In genomic region chr1:234265861-234266260, GRCh38 we compare ENCODE assay signal across 18 cellular contexts.
A peak's percentile ranks its signal among the peaks of the same experiment; 100 is the strongest.
DNase-seq lines count a peak whose midpoint lies in the region; ATAC-seq and TF ChIP-seq lines count a peak whose summit lies in the region.
"Had no signal": no experiment of that assay in that cellular context is flagged by ENCODE, and none has a peak within 500 bp of the region (broad histone marks: within the 10 kb centered on the region; RNA-seq: fewer than 3 reads in every experiment).

No MANE protein-coding gene starts in this region.

- H3K4me3 Mint-ChIP-seq in WTC11 (no peak overlapping the region), progenitor cell of endocrine pancreas (ENCODE audit: low read depth) (no peak overlapping the region)

- no peaks in the 10 kb centered on the region for H3K36me3 Mint-ChIP-seq in WTC11
- H3K36me3 Mint-ChIP-seq in progenitor cell of endocrine pancreas (ENCODE audit: insufficient read depth): no peaks in the 10 kb centered on the region

- TF ChIP-seq EP300 in transverse colon (IDR thresholded peaks at IDR 0.05; ENCODE audit: low read depth): no peak

- intact Hi-C loops in transverse colon (cut with DNase I; ENCODE audit: low total_unique reads): no loop called here

- peaks cover 5% of the 10 kb centered on the region for H3K4me1 Mint-ChIP-seq in WTC11
- peaks cover 13% of the 10 kb centered on the region for H3K4me1 Mint-ChIP-seq in progenitor cell of endocrine pancreas (ENCODE audit: low read depth)

- TF ChIP-seq CTCF in WTC11 (IDR thresholded peaks at IDR 0.05): no peak
- no peak for TF ChIP-seq CTCF in progenitor cell of endocrine pancreas (IDR thresholded peaks at IDR 0.05; ENCODE audit: unreplicated experiment)
- no peak for TF ChIP-seq CTCF in transverse colon (IDR thresholded peaks at IDR 0.05)

- TF ChIP-seq POLR2A in transverse colon (IDR thresholded peaks at IDR 0.05): no peak

- H3K9me3 Mint-ChIP-seq in WTC11 (peaks cover 11% of the 10 kb centered on the region), progenitor cell of endocrine pancreas (ENCODE audit: low read depth) (no peaks in the 10 kb centered on the region)

- ATAC-seq in WTC11 (peak; percentile 47; the same call in 1 of the 2 replicates), HG03354 (IDR thresholded peaks at IDR 0.05; ENCODE audit: poor library complexity, severe bottlenecking, unreplicated experiment) (no peak)

- POLR2A ChIA-PET in WTC11 (lab: Charles Lee): no interaction called here

- H3K27me3 Mint-ChIP-seq in WTC11 (ENCODE audit: low read depth): no peaks in the 10 kb centered on the region
- peaks cover 4% of the 10 kb centered on the region for H3K27me3 Mint-ChIP-seq in progenitor cell of endocrine pancreas

- DNase-seq in NCI-H2029 (lab: John Stamatoyannopoulos, UW) (peak; percentile 21), NCI-H2029 treated with DMSO at 0.1 percent for 48 hours (lab: John Stamatoyannopoulos, UW) (no peak), NCI-H345 (lab: John Stamatoyannopoulos, UW) (peak; percentile 79), WTC11 (ENCODE audit: low spot score) (no peak), progenitor cell of endocrine pancreas (ENCODE audit: low spot score, unreplicated experiment) (no peak), transverse colon (no peak)
- no peak for DNase-seq in activated CD4-positive, alpha-beta T cell treated with anti-CD3 and anti-CD28 coated beads for 4 hours
- DNase-seq: AML-193, GOT3, MV-4-11, NCI-H1694 treated with DMSO at 0.1 percent for 48 hours, NCI-H446 treated with DMSO at 0.1 percent for 48 hours, RPMI8226 had no signal

- H3K27me3 ChIP-seq in transverse colon: no peaks in the 10 kb centered on the region

- H3K4me1 ChIP-seq in transverse colon: no peaks in the 10 kb centered on the region
- H3K4me1 ChIP-seq: SJSA1 had no signal

- 13 to 33% methylated on average over 1 of the region's 1 CpG for WGBS in transverse colon (ENCODE audit: low coverage in 1 of 2), 2 donors

- H3K27ac ChIP-seq in transverse colon: no peak overlapping the region
- H3K27ac ChIP-seq: 22Rv1, C4-2B, KMS-11, SJSA1 had no signal

- CTCF ChIA-PET in WTC11 (lab: Charles Lee): no interaction called here

- H3K27ac Mint-ChIP-seq in WTC11 (no peak overlapping the region), progenitor cell of endocrine pancreas (peak overlapping the region; percentile 14)

- no peaks in the 10 kb centered on the region for H3K9me3 ChIP-seq in transverse colon
- H3K9me3 ChIP-seq: SJSA1 had no signal

- H3K36me3 ChIP-seq in transverse colon: no peaks in the 10 kb centered on the region
- H3K36me3 ChIP-seq: SJSA1 had no signal

- H3K4me3 ChIP-seq in transverse colon: no peak overlapping the region
- H3K4me3 ChIP-seq: SJSA1 had no signal

- in situ Hi-C loops in transverse colon (cut with MboI; ENCODE audit: low pct_ligation_motif_present in 1 of 4, low pct_unique_long_range_greater_than_20kb in 1 of 4, low sequenced_read_pairs in 3 of 4): no loop called here

TF ChIP-seq in WTC11, 78 proteins besides CTCF, POLR2A, EP300 and RAD21 (continues in another document):
- TF ChIP-seq ZNF281 (CRISPR knock-in tag; IDR thresholded peaks at IDR 0.05) (no peak), NFYB (CRISPR knock-in tag; conservative IDR thresholded peaks at IDR 0.05; ENCODE audit: low read depth) (no peak), FOXP1 (CRISPR knock-in tag; IDR thresholded peaks at IDR 0.05; ENCODE audit: borderline replicate concordance) (no peak), OVOL2 (CRISPR knock-in tag; IDR thresholded peaks at IDR 0.05; ENCODE audit: borderline replicate concordance) (no peak), E2F1 (CRISPR knock-in tag; IDR thresholded peaks at IDR 0.05) (no peak), ZNF396 (CRISPR knock-in tag; IDR thresholded peaks at IDR 0.05; ENCODE audit: borderline replicate concordance) (no peak), GRHL2 (CRISPR knock-in tag; IDR thresholded peaks at IDR 0.05; ENCODE audit: insufficient replicate concordance, severe bottlenecking) (no peak), JAZF1 (CRISPR knock-in tag; IDR thresholded peaks at IDR 0.05) (no peak), SMAD3 (CRISPR knock-in tag; IDR thresholded peaks at IDR 0.05; ENCODE audit: borderline replicate concordance) (no peak), ZSCAN18 (CRISPR knock-in tag; IDR thresholded peaks at IDR 0.05) (no peak), SP1 (CRISPR knock-in tag; conservative IDR thresholded peaks at IDR 0.05) (no peak), USF2 (CRISPR knock-in tag; IDR thresholded peaks at IDR 0.05) (no peak), ZNF512 (CRISPR knock-in tag; IDR thresholded peaks at IDR 0.05; ENCODE audit: borderline replicate concordance) (no peak), ZNF425 (CRISPR knock-in tag; conservative IDR thresholded peaks at IDR 0.05) (no peak)

Comparison
In these comparisons a context has a peak if more than half of its experiments do, and no peak if none do; other contexts are left out.
1. DNase-seq: peak in NCI-H2029 (single experiment) and NCI-H345 (single experiment); none in NCI-H2029 treated with DMSO at 0.1 percent for 48 hours (single experiment), WTC11 (single experiment), progenitor cell of endocrine pancreas (single experiment), activated CD4-positive, alpha-beta T cell treated with anti-CD3 and anti-CD28 coated beads for 4 hours (0 of 2) and transverse colon (single experiment).